ENCODE assay signal across 1 cellular context in genomic region chr19:3374369-3375112, GRCh38.
TF ChIP-seq lines count a peak whose summit lies in the region.

No MANE protein-coding gene starts in this region.

TF ChIP-seq in K562, 482 proteins besides CTCF, POLR2A, EP300 and RAD21 (continued from another document and continues in another):
- TF ChIP-seq IRF1 (CRISPR knock-in tag; IDR thresholded peaks at IDR 0.05; ENCODE audit: borderline replicate concordance) (no peak), TAF1 (IDR thresholded peaks at IDR 0.05; ENCODE audit: control insufficient read depth, extremely low read depth, insufficient read depth, low read length, severe bottlenecking) (no peak), ZNF311 (CRISPR knock-in tag; IDR thresholded peaks at IDR 0.05) (no peak), KDM4B (IDR thresholded peaks at IDR 0.05; ENCODE audit: borderline replicate concordance in 2 of 2, low read depth in 1 of 2) (no peak), NCOA1 (IDR thresholded peaks at IDR 0.05; ENCODE audit: low read depth) (peak; percentile 77; the same call in 1 of the 2 replicates), ILK (tag; IDR thresholded peaks at IDR 0.05; ENCODE audit: borderline replicate concordance, low read depth) (no peak), BRD9 (IDR thresholded peaks at IDR 0.05; ENCODE audit: low read depth, partially characterized antibody) (peak; percentile 43), HMG20B (CRISPR knock-in tag; IDR thresholded peaks at IDR 0.05) (no peak), NR2C2 (CRISPR knock-in tag; IDR thresholded peaks at IDR 0.05) (no peak), NR2C2 (tag; IDR thresholded peaks at IDR 0.05) (peak; percentile 47; the same call in 1 of the 2 replicates), SAFB (IDR thresholded peaks at IDR 0.05; ENCODE audit: borderline replicate concordance, low read depth, low read length) (no peak), SOX6 (IDR thresholded peaks at IDR 0.05) (peak; percentile 78), ZNF212 (CRISPR knock-in tag; IDR thresholded peaks at IDR 0.05) (no peak), ZNF511 (CRISPR knock-in tag; IDR thresholded peaks at IDR 0.05) (no peak), ZNF124 (CRISPR knock-in tag; IDR thresholded peaks at IDR 0.05) (no peak), SAP30 (IDR thresholded peaks at IDR 0.05; ENCODE audit: borderline replicate concordance, insufficient read depth, low read depth, low read length, poor library complexity, severe bottlenecking) (no peak), TGIF2 (CRISPR knock-in tag; IDR thresholded peaks at IDR 0.05) (no peak), ZNF57 (CRISPR knock-in tag; IDR thresholded peaks at IDR 0.05) (no peak), ZNF445 (CRISPR knock-in tag; IDR thresholded peaks at IDR 0.05; ENCODE audit: low read depth) (no peak), DIDO1 (tag; IDR thresholded peaks at IDR 0.05; ENCODE audit: low read depth) (no peak), RBM25 (IDR thresholded peaks at IDR 0.05; ENCODE audit: low read depth, low read length, severe bottlenecking) (peak; percentile 99), ZNF764 (CRISPR knock-in tag; IDR thresholded peaks at IDR 0.05; ENCODE audit: low read depth) (no peak), POLR2AphosphoS5 (IDR thresholded peaks at IDR 0.05; ENCODE audit: control insufficient read depth, insufficient read depth, low read depth, low read length) (peak; percentile 14; the same call in 1 of the 2 replicates), ZNF253 (CRISPR knock-in tag; conservative IDR thresholded peaks at IDR 0.05) (no peak), MYNN (IDR thresholded peaks at IDR 0.05) (0 out of 2 replicates have a peak, but pooled peaks have one; percentile 55), MYNN (CRISPR knock-in tag; IDR thresholded peaks at IDR 0.05) (no peak), PHB (CRISPR knock-in tag; IDR thresholded peaks at IDR 0.05) (no peak), CAMTA2 (CRISPR knock-in tag; conservative IDR thresholded peaks at IDR 0.05) (no peak), TCFL5 (CRISPR knock-in tag; conservative IDR thresholded peaks at IDR 0.05) (no peak), ZNF146 (CRISPR knock-in tag; IDR thresholded peaks at IDR 0.05; ENCODE audit: unreplicated experiment) (no peak), SPI1 (IDR thresholded peaks at IDR 0.05; ENCODE audit: borderline replicate concordance, low read depth, low read length) (no peak), MNT (conservative IDR thresholded peaks at IDR 0.05) (peak in 1 of 2 experiments; percentile 47; a peak in 1 of 4 replicates), GABPB1 (CRISPR knock-in tag; IDR thresholded peaks at IDR 0.05) (no peak; the same call in none of the 2 replicates), KAT7 (CRISPR knock-in tag; IDR thresholded peaks at IDR 0.05; ENCODE audit: borderline replicate concordance) (no peak), ZNF740 (CRISPR knock-in tag; IDR thresholded peaks at IDR 0.05) (no peak), ZNF740 (tag; IDR thresholded peaks at IDR 0.05) (no peak), NRF1 (conservative IDR thresholded peaks at IDR 0.05 in 1 of 2, IDR thresholded peaks at IDR 0.05 in 1 of 2) (no peak), ZNF696 (CRISPR knock-in tag; conservative IDR thresholded peaks at IDR 0.05) (no peak), NR0B1 (IDR thresholded peaks at IDR 0.05; ENCODE audit: partially characterized antibody) (no peak), CUX1 (CRISPR knock-in tag; IDR thresholded peaks at IDR 0.05) (no peak), ZNF133 (CRISPR knock-in tag; IDR thresholded peaks at IDR 0.05) (no peak), TSC22D4 (tag; IDR thresholded peaks at IDR 0.05) (no peak), PTTG1 (tag; IDR thresholded peaks at IDR 0.05; ENCODE audit: low read depth) (no peak), ELK1 (CRISPR knock-in tag; IDR thresholded peaks at IDR 0.05) (no peak), PRPF4 (IDR thresholded peaks at IDR 0.05; ENCODE audit: insufficient read depth, low read depth, low read length, poor library complexity, severe bottlenecking) (no peak), MTF1 (CRISPR knock-in tag; IDR thresholded peaks at IDR 0.05; ENCODE audit: borderline replicate concordance) (no peak), RBM22 (IDR thresholded peaks at IDR 0.05; ENCODE audit: low read depth, low read length, poor library complexity, severe bottlenecking) (no peak), ZNF174 (CRISPR knock-in tag; IDR thresholded peaks at IDR 0.05) (no peak), ZBTB33 (CRISPR knock-in tag; IDR thresholded peaks at IDR 0.05) (no peak), ATF6 (CRISPR knock-in tag; IDR thresholded peaks at IDR 0.05) (no peak), MTA3 (IDR thresholded peaks at IDR 0.05; ENCODE audit: borderline replicate concordance) (peak; percentile 60; the same call in 1 of the 2 replicates), BCL6 (CRISPR knock-in tag; IDR thresholded peaks at IDR 0.05) (no peak), ZNF23 (CRISPR knock-in tag; IDR thresholded peaks at IDR 0.05) (no peak), SMARCA5 (IDR thresholded peaks at IDR 0.05) (peak; percentile 99), RNF2 (IDR thresholded peaks at IDR 0.05) (peak; percentile 82; the same call in 1 of the 2 replicates), ZEB2 (IDR thresholded peaks at IDR 0.05) (peak; percentile 78), ZNF184 (CRISPR knock-in tag; IDR thresholded peaks at IDR 0.05) (no peak), HDAC3 (IDR thresholded peaks at IDR 0.05; ENCODE audit: borderline replicate concordance, partially characterized antibody) (no peak), NELFE (IDR thresholded peaks at IDR 0.05; ENCODE audit: insufficient read depth, insufficient read length) (no peak), TEAD4 (IDR thresholded peaks at IDR 0.05; ENCODE audit: low read length) (no peak; the same call in 1 of the 2 replicates), TEAD4 (CRISPR knock-in tag; IDR thresholded peaks at IDR 0.05; ENCODE audit: borderline replicate concordance) (no peak)
